ENCODE assay signal across 16 cellular contexts in genomic region chr5:1131726-1132125, GRCh38.
"Had no signal": no experiment of that assay in that cellular context is flagged by ENCODE, and none has a peak within 500 bp of the region (broad histone marks: within the 10 kb centered on the region; RNA-seq: fewer than 3 reads in every experiment).

No MANE protein-coding gene starts in this region.

- H3K36me3 ChIP-seq: lower lobe of right lung, suprapubic skin, upper lobe of left lung had no signal

- H3K27me3 ChIP-seq: upper lobe of left lung had no signal

- H3K9me3 ChIP-seq: lower lobe of right lung, suprapubic skin, upper lobe of left lung had no signal

- H3K4me3 Mint-ChIP-seq: activated CD4-positive, alpha-beta T cell treated with anti-CD3 and anti-CD28 coated beads, Interleukin-2, amount 10 ng/mL, durations not matched to agents 7 days and 5 days; activated naive CD8-positive, alpha-beta T cell treated with anti-CD3 and anti-CD28 coated beads, Interleukin-2, amount 10 ng/mL, durations not matched to agents 7 days and 5 days; naive thymus-derived CD4-positive, alpha-beta T cell had no signal

- H3K27ac ChIP-seq: epithelial cell of prostate, suprapubic skin had no signal

- H3K27me3 Mint-ChIP-seq: activated naive CD8-positive, alpha-beta T cell treated with anti-CD3 and anti-CD28 coated beads, Interleukin-2, amount 10 ng/mL, durations not matched to agents 7 days and 5 days had no signal

- H3K36me3 Mint-ChIP-seq: activated naive CD8-positive, alpha-beta T cell treated with anti-CD3 and anti-CD28 coated beads, Interleukin-2, amount 10 ng/mL, durations not matched to agents 7 days and 5 days had no signal

- H3K4me1 Mint-ChIP-seq: activated naive CD8-positive, alpha-beta T cell treated with anti-CD3 and anti-CD28 coated beads, Interleukin-2, amount 10 ng/mL, durations not matched to agents 7 days and 5 days had no signal

- H3K27ac Mint-ChIP-seq: activated CD4-positive, alpha-beta T cell treated with anti-CD3 and anti-CD28 coated beads, Interleukin-2, amount 10 ng/mL, durations not matched to agents 7 days and 5 days; activated naive CD8-positive, alpha-beta T cell treated with anti-CD3 and anti-CD28 coated beads, Interleukin-2, amount 10 ng/mL, durations not matched to agents 7 days and 5 days had no signal

- H3K4me3 ChIP-seq: lower lobe of right lung, skin epidermis, suprapubic skin had no signal

- ATAC-seq: naive thymus-derived CD4-positive, alpha-beta T cell; stimulated activated naive CD8-positive, alpha-beta T cell treated with anti-CD3 and anti-CD28 coated beads, Interleukin-15, Interleukin-2, amounts not matched to agents 100 U/mL and 50 U/mL, for 24 hours had no signal

- DNase-seq: activated CD4-positive, alpha-beta T cell treated with anti-CD3 and anti-CD28 coated beads, Interleukin-2, amount 10 ng/mL, durations not matched to agents 7 days and 5 days; activated CD8-positive, alpha-beta memory T cell treated with anti-CD3 and anti-CD28 coated beads, Interleukin-2, amount 50 U/mL, for 48 hours; activated naive CD8-positive, alpha-beta T cell treated with anti-CD3 and anti-CD28 coated beads, Interleukin-2, amount 10 ng/mL, durations not matched to agents 7 days and 5 days; cerebellar nuclear complex; dermis blood vessel endothelial cell; foreskin melanocyte; lower lobe of right lung; midbrain; naive thymus-derived CD4-positive, alpha-beta T cell; retina; stimulated activated CD4-positive, alpha-beta T cell treated with anti-CD3 and anti-CD28 coated beads, Interleukin-4, amount 100 ng/mL, for 24 hours; stimulated activated naive CD8-positive, alpha-beta T cell treated with anti-CD3 and anti-CD28 coated beads, Interleukin-15, Interleukin-2, amounts not matched to agents 100 U/mL and 50 U/mL, for 24 hours had no signal
